In the genomic region with DNA sequence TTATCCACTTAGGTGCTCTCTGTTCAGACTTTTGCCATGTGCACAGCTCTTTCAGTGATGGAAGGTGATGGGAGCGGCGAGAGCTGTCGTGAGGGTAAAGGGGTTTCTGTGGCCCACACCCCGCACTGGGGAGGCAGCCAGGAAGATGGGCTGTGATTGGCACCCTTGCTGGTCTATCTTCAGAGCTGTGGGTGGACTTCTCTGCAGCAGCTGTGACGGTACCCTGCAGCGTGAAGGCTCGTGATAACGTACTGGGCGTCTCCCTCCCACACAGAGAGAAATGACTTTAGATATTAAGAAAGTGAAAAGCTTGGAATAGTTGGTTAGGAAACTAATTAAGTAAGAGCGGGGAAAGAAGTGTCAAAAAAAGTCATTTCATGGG, we compare ENCODE assay signal across 1 cellular context.
TF ChIP-seq lines count a peak whose summit lies in the region.

No MANE protein-coding gene starts in this region.

TF ChIP-seq in WTC11, 78 proteins besides CTCF, POLR2A, EP300 and RAD21 (continued from another document):
- no peak for TF ChIP-seq ZNF671 (CRISPR knock-in tag; IDR thresholded peaks at IDR 0.05)
- no peak for TF ChIP-seq FOXP1 (CRISPR knock-in tag; IDR thresholded peaks at IDR 0.05; ENCODE audit: borderline replicate concordance)
- TF ChIP-seq, protein P1, sequence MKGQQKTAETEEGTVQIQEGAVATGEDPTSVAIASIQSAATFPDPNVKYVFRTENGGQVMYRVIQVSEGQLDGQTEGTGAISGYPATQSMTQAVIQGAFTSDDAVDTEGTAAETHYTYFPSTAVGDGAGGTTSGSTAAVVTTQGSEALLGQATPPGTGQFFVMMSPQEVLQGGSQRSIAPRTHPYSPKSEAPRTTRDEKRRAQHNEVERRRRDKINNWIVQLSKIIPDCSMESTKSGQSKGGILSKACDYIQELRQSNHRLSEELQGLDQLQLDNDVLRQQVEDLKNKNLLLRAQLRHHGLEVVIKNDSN (CRISPR knock-in tag; IDR thresholded peaks at IDR 0.05): no peak
- TF ChIP-seq, protein P2, sequence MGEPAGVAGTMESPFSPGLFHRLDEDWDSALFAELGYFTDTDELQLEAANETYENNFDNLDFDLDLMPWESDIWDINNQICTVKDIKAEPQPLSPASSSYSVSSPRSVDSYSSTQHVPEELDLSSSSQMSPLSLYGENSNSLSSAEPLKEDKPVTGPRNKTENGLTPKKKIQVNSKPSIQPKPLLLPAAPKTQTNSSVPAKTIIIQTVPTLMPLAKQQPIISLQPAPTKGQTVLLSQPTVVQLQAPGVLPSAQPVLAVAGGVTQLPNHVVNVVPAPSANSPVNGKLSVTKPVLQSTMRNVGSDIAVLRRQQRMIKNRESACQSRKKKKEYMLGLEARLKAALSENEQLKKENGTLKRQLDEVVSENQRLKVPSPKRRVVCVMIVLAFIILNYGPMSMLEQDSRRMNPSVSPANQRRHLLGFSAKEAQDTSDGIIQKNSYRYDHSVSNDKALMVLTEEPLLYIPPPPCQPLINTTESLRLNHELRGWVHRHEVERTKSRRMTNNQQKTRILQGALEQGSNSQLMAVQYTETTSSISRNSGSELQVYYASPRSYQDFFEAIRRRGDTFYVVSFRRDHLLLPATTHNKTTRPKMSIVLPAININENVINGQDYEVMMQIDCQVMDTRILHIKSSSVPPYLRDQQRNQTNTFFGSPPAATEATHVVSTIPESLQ (CRISPR knock-in tag; IDR thresholded peaks at IDR 0.05): no peak
- no peak for TF ChIP-seq EMX1 (CRISPR knock-in tag; IDR thresholded peaks at IDR 0.05)
